Comparison of ENCODE assay signal across 19 cellular contexts in genomic region chr4:46372878-46373277, GRCh38. TPM values are rescaled to one million over a fixed set of nuclear protein-coding genes. Genes with fewer than 3 reads are reported as not detected.
DNase-seq lines count a peak whose midpoint lies in the region; ATAC-seq, FAIRE-seq and TF ChIP-seq lines count a peak whose summit lies in the region.
"Had no signal": no experiment of that assay in that cellular context is flagged by ENCODE, and none has a peak within 500 bp of the region (broad histone marks: within the 10 kb centered on the region; RNA-seq: fewer than 3 reads in every experiment).

No MANE protein-coding gene starts in this region.

- no peak for FAIRE-seq in GM12892 (lab: Jason Lieb, UNC)
- FAIRE-seq: G401.6, GM19239, H54 had no signal

- intact Hi-C loops in Right ventricle myocardium superior (cut with DNase I): no loop called here

- TF ChIP-seq POLR2A in GM12892 (IDR thresholded peaks at IDR 0.05; ENCODE audit: low read depth, low read length): no peak

- no peak for ATAC-seq in Right ventricle myocardium superior (ENCODE audit: poor library complexity)

- DNase-seq in NCI-H524 (lab: John Stamatoyannopoulos, UW): peak; percentile 92 to 97
- peak; percentile 3 for DNase-seq in NCI-H82 treated with DMSO at 0.1 percent for 48 hours (lab: John Stamatoyannopoulos, UW; ENCODE audit: unreplicated experiment)
- DNase-seq in SK-N-DZ (ENCODE audit: low spot score): peak; percentile 90
- DNase-seq in Right ventricle myocardium superior: no peak
- no peak for DNase-seq in foreskin melanocyte
- DNase-seq in NCI-H2227 treated with DMSO at 0.1 percent for 48 hours (lab: John Stamatoyannopoulos, UW): no peak
- DNase-seq in GM12892 (ENCODE audit: insufficient read length): no peak
- DNase-seq: C1 segment of cervical spinal cord; Caco-2; CD4-positive, alpha-beta memory T cell; DMS153; DND-41; GOT3; HFFc6 had no signal

RNA-seq across cellular contexts. Expression of gene GABRA2, which starts 17.1 kb away (rescaled TPM):
- polyA plus RNA-seq in SK-N-DZ (2014; cell fraction: cytosol; rRNA removed): 1.6 and 2.1 TPM in 2 replicates
- polyA plus RNA-seq in SK-N-DZ (2014; cell fraction: nucleus; rRNA removed): 0.80 and 1.2 TPM in 2 replicates
- 0.16 TPM for total RNA-seq in Right ventricle myocardium superior
- polyA plus RNA-seq in GM12892 (2012; ENCODE audit: missing spikeins): not detected
- total RNA-seq: A172; CD4-positive, alpha-beta memory T cell; HFFc6 had no signal
- polyA plus RNA-seq: BJ; CD4-positive, alpha-beta memory T cell had no signal

Comparison
In these comparisons a context has a peak if more than half of its experiments do, and no peak if none do; other contexts are left out.
1. DNase-seq: peak in NCI-H524 (2 of 2), NCI-H82 treated with DMSO at 0.1 percent for 48 hours (single experiment) and SK-N-DZ (single experiment); none in Right ventricle myocardium superior (single experiment), foreskin melanocyte (single experiment), NCI-H2227 treated with DMSO at 0.1 percent for 48 hours (single experiment) and GM12892 (single experiment).